In genomic region chr4:60962286-60962685, GRCh38 we compare ENCODE assay signal across 1 cellular context.
TF ChIP-seq lines count a peak whose summit lies in the region.

No MANE protein-coding gene starts in this region.

TF ChIP-seq in GM12878, 131 proteins besides CTCF, POLR2A, EP300 and RAD21 (continued from another document):
- TF ChIP-seq ZBTB4 (CRISPR knock-in tag; IDR thresholded peaks at IDR 0.05) (no peak), MTA2 (IDR thresholded peaks at IDR 0.05; ENCODE audit: low read depth) (no peak), GATAD2B (conservative IDR thresholded peaks at IDR 0.05; ENCODE audit: low read depth) (no peak), PAX8 (IDR thresholded peaks at IDR 0.05) (no peak), EZH2 (IDR thresholded peaks at IDR 0.05; ENCODE audit: borderline replicate concordance, control insufficient read depth, low read depth, low read length) (no peak), FOXM1 (IDR thresholded peaks at IDR 0.05; ENCODE audit: low read depth, low read length) (no peak)
